25 cellular contexts compared by ENCODE assay signal in the genomic region with DNA sequence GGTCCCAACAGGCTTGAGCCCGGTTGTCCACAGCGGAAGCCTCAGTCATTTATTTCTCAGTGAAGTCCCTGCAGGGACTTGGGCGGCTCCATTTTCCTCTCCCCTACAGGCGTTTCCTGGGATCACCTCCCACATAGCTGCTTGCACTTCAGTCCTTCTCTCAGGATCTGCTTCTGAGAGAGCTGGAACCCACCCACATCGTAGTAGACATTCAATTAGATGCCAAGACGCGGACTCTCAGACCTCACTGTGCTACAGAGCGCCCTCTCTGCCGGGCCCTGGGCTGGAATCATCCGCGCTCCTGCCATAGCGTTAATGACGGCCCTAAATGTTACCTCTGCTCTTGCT. TPM values are rescaled to one million over a fixed set of nuclear protein-coding genes. Genes with fewer than 3 reads are reported as not detected.
"Had no signal": no experiment of that assay in that cellular context is flagged by ENCODE, and none has a peak within 500 bp of the region (broad histone marks: within the 10 kb centered on the region; RNA-seq: fewer than 3 reads in every experiment).

No MANE protein-coding gene starts in this region.

- H3K36me3 Mint-ChIP-seq: activated naive CD8-positive, alpha-beta T cell treated with anti-CD3 and anti-CD28 coated beads, Interleukin-2, amount 10 ng/mL, durations not matched to agents 7 days and 5 days had no signal

- H3K36me3 ChIP-seq: adrenal gland had no signal

- H3K4me1 ChIP-seq: adrenal gland had no signal

- DNase-seq: activated CD4-positive, alpha-beta memory T cell treated with anti-CD3 and anti-CD28 coated beads, Interleukin-2, amount 10 ng/mL, durations not matched to agents 7 days and 5 days; activated CD4-positive, alpha-beta T cell treated with anti-CD3 and anti-CD28 coated beads, Interleukin-2, amount 50 U/mL, for 1 hour; activated CD4-positive, CD25-positive, alpha-beta regulatory T cell; activated gamma-delta T cell treated with Interleukin-2 at 50 U/mL for 16 hours; activated naive CD4-positive, alpha-beta T cell treated with anti-CD3 and anti-CD28 coated beads, Interleukin-2, amount 50 U/mL, for 16 hours; activated naive CD8-positive, alpha-beta T cell treated with anti-CD3 and anti-CD28 coated beads, Interleukin-2, amount 10 ng/mL, durations not matched to agents 7 days and 5 days; activated T-cell treated with anti-CD3 and anti-CD28 coated beads for 4 hours; activated T-cell treated with anti-CD3 and anti-CD28 coated beads, Interleukin-2, amount 50 U/mL, for 72 hours; adrenal gland; anterior cingulate cortex; cerebellar nuclear complex; NCI-H1105; NCI-H1436; NCI-H187; NCI-H2171 treated with DMSO at 0.1 percent for 48 hours; NCI-H226; NCI-H510A; NCI-H526 treated with DMSO at 0.1 percent for 48 hours; NCI-H82; SIG-M5; T-helper 17 cell; T-helper 9 cell had no signal

- H3K4me1 Mint-ChIP-seq: activated CD4-positive, alpha-beta memory T cell treated with anti-CD3 and anti-CD28 coated beads, Interleukin-2, amount 10 ng/mL, durations not matched to agents 7 days and 5 days; activated naive CD8-positive, alpha-beta T cell treated with anti-CD3 and anti-CD28 coated beads, Interleukin-2, amount 10 ng/mL, durations not matched to agents 7 days and 5 days; T-helper 17 cell had no signal

- H3K9ac ChIP-seq: KMS-11 had no signal

- H3K4me3 Mint-ChIP-seq: activated CD4-positive, alpha-beta memory T cell treated with anti-CD3 and anti-CD28 coated beads, Interleukin-2, amount 10 ng/mL, durations not matched to agents 7 days and 5 days; activated naive CD8-positive, alpha-beta T cell treated with anti-CD3 and anti-CD28 coated beads, Interleukin-2, amount 10 ng/mL, durations not matched to agents 7 days and 5 days; activated T-cell treated with anti-CD3 and anti-CD28 coated beads, Interleukin-2, amount 50 U/mL, for 72 hours; T-helper 17 cell had no signal

- H3K9me3 Mint-ChIP-seq: activated CD4-positive, alpha-beta memory T cell treated with anti-CD3 and anti-CD28 coated beads, Interleukin-2, amount 10 ng/mL, durations not matched to agents 7 days and 5 days; activated naive CD8-positive, alpha-beta T cell treated with anti-CD3 and anti-CD28 coated beads, Interleukin-2, amount 10 ng/mL, durations not matched to agents 7 days and 5 days; activated T-cell treated with anti-CD3 and anti-CD28 coated beads, Interleukin-2, amount 50 U/mL, for 72 hours; activated T-helper 2 cell treated with anti-CD3 and anti-CD28 coated beads, Interferon-gamma antibody, Interleukin-2, Interleukin-4, amounts not matched to agents 10 μg/mL and 5 μg/mL and 100 μg/mL, durations not matched to agents 14 hours and 24 hours and 36 hours had no signal

- H3K27me3 ChIP-seq: adrenal gland had no signal

- H3K27ac Mint-ChIP-seq: activated CD4-positive, alpha-beta memory T cell treated with anti-CD3 and anti-CD28 coated beads, Interleukin-2, amount 10 ng/mL, durations not matched to agents 7 days and 5 days; activated naive CD8-positive, alpha-beta T cell treated with anti-CD3 and anti-CD28 coated beads, Interleukin-2, amount 10 ng/mL, durations not matched to agents 7 days and 5 days; activated T-cell treated with anti-CD3 and anti-CD28 coated beads, Interleukin-2, amount 50 U/mL, for 72 hours; activated T-helper 2 cell treated with anti-CD3 and anti-CD28 coated beads, Interferon-gamma antibody, Interleukin-2, Interleukin-4, amounts not matched to agents 10 μg/mL and 5 μg/mL and 100 μg/mL, durations not matched to agents 14 hours and 24 hours and 36 hours; T-helper 17 cell had no signal

- H3K9me3 ChIP-seq: adrenal gland had no signal

- H3K4me3 ChIP-seq: adrenal gland had no signal

- H3K27ac ChIP-seq: adrenal gland, KMS-11 had no signal

- H3K4me2 ChIP-seq: KMS-11 had no signal

RNA-seq across cellular contexts. Expression of a gene that starts 54.0 kb away (rescaled TPM):
- total RNA-seq: activated CD8-positive, alpha-beta memory T cell treated with anti-CD3 and anti-CD28 coated beads for 36 hours; activated T-helper 2 cell treated with anti-CD3 and anti-CD28 coated beads, Interferon-gamma antibody, Interleukin-2, Interleukin-4, amounts not matched to agents 10 μg/mL and 5 μg/mL and 100 μg/mL, durations not matched to agents 14 hours and 24 hours and 36 hours had no signal
